ENCODE assay signal across 8 cellular contexts in the genomic region with DNA sequence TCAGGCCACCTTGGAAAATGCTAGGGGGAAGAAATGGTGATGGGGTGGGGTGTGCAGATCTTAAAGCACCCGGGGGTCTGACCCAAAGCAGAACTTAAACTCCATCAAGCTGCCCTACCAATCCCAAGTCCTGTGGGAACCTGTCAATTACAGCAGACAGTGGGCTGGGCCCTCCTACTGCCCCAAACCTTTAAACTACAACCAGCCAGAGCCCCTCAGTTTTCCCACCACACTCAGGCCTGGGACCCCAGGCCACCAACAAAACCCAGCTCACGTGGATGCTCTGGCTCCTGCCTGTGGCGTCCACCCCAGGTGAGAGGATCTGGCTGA. TPM values are rescaled to one million over a fixed set of nuclear protein-coding genes. Genes with fewer than 3 reads are reported as not detected.
DNase-seq lines count a peak whose midpoint lies in the region; FAIRE-seq and TF ChIP-seq lines count a peak whose summit lies in the region.

No MANE protein-coding gene starts in this region.

- dilution Hi-C loops in mammary epithelial cell (cut with HindIII; ENCODE audit: low sequenced_read_pairs) = no loop called here

- peak overlapping the region; percentile 85 for H3K4me3 Mint-ChIP-seq in type B pancreatic cell

- CTCF ChIA-PET in mammary epithelial cell (lab: Charles Lee; ENCODE audit: low non-redundant PET) = no interaction called here

- H3K9me3 ChIP-seq in cardiac muscle cell (ENCODE audit: low read depth) (no peaks in the 10 kb centered on the region), mammary epithelial cell (replicated peaks; ENCODE audit: insufficient read depth, low read length) (no peaks in the 10 kb centered on the region), muscle layer of colon (ENCODE audit: low read length) (no peaks in the 10 kb centered on the region)

- H3K27ac Mint-ChIP-seq in type B pancreatic cell = peak overlapping the region; percentile 88

- 39% methylated on average over 2 of the region's 3 CpGs for WGBS in mammary epithelial cell (ENCODE audit: low coverage, missing lambda C conversion rate)

- no peaks in the 10 kb centered on the region for H4K20me1 ChIP-seq in mammary epithelial cell (ENCODE audit: insufficient read depth, low read length)

- DNase-seq in cardiac muscle cell (ENCODE audit: low read depth in 1 of 2, low spot score in 1 of 2) (no peak), cardiac septum (ENCODE audit: low spot score) (no peak), mammary epithelial cell (no peak), type B pancreatic cell (ENCODE audit: extremely low spot score, unreplicated experiment) (no peak), NCI-H748 (lab: John Stamatoyannopoulos, UW; ENCODE audit: unreplicated experiment) (no peak), GM19239 (ENCODE audit: insufficient read length, low spot score) (no peak), NCI-H1417 treated with DMSO at 0.1 percent for 48 hours (lab: John Stamatoyannopoulos, UW) (no peak)

- H3K27me3 ChIP-seq in cardiac muscle cell (no peaks in the 10 kb centered on the region), mammary epithelial cell (ENCODE audit: insufficient read depth, low read length) (no peaks in the 10 kb centered on the region), muscle layer of colon (ENCODE audit: control insufficient read depth in 1 of 2, insufficient read depth in 2 of 2, low read length in 2 of 2) (no peaks in the 10 kb centered on the region)

- no TSS peak for BruUV-seq in mammary epithelial cell (replicated peaks; lab: Mats Ljungman, UMichigan)

- peak overlapping the region; percentile 79 for H3K27ac ChIP-seq in cardiac muscle cell
- peak overlapping the region; percentile 95 for H3K27ac ChIP-seq in mammary epithelial cell (ENCODE audit: insufficient read depth, low read depth, low read length)
- peak overlapping the region; percentile 32 for H3K27ac ChIP-seq in muscle layer of colon (ENCODE audit: low read depth, low read length)

- no peak overlapping the region for H3K4me3 ChIP-seq in cardiac muscle cell
- peak overlapping the region; percentile 37 to 60 (median 58) for H3K4me3 ChIP-seq in mammary epithelial cell (replicated peaks in 1 of 3; ENCODE audit: insufficient read depth in 1 of 3, low read depth in 2 of 3, low read length in 3 of 3)
- H3K4me3 ChIP-seq in muscle layer of colon (ENCODE audit: low read depth in 1 of 2, low read length in 2 of 2) = no peak overlapping the region

- H2AFZ ChIP-seq in mammary epithelial cell (ENCODE audit: low read depth, low read length) = no peak overlapping the region

- H3K36me3 ChIP-seq in cardiac muscle cell (no peaks in the 10 kb centered on the region), mammary epithelial cell (ENCODE audit: insufficient read depth, low read length) (peaks cover 6% of the 10 kb centered on the region), muscle layer of colon (ENCODE audit: insufficient read depth, low read length) (no peaks in the 10 kb centered on the region)

- peak overlapping the region; percentile 99 for H3K4me2 ChIP-seq in mammary epithelial cell (ENCODE audit: insufficient read depth, low read depth, low read length)

- peaks cover 29% of the 10 kb centered on the region for H3K4me1 ChIP-seq in cardiac muscle cell (ENCODE audit: low read depth)
- H3K4me1 ChIP-seq in mammary epithelial cell (ENCODE audit: insufficient read depth, low read length) = peaks cover 47% of the 10 kb centered on the region
- peaks cover 29% of the 10 kb centered on the region for H3K4me1 ChIP-seq in muscle layer of colon (ENCODE audit: insufficient read depth, low read length)

- no peak for FAIRE-seq in GM19239 (lab: Jason Lieb, UNC)

- no peaks in the 10 kb centered on the region for H3K27me3 Mint-ChIP-seq in type B pancreatic cell

- peaks cover 29% of the 10 kb centered on the region for H3K4me1 Mint-ChIP-seq in type B pancreatic cell (ENCODE audit: unreplicated experiment)

- H3K9me3 Mint-ChIP-seq in type B pancreatic cell = no peaks in the 10 kb centered on the region

- no peak for TF ChIP-seq CTCF in cardiac muscle cell (IDR thresholded peaks at IDR 0.05; ENCODE audit: low read depth, low read length)
- no peak for TF ChIP-seq CTCF in mammary epithelial cell (conservative IDR thresholded peaks at IDR 0.05 in 1 of 2, IDR thresholded peaks at IDR 0.05 in 1 of 2; ENCODE audit: extremely low read depth in 1 of 2, insufficient read depth in 1 of 2, low read depth in 1 of 2, low read length in 2 of 2)
- TF ChIP-seq CTCF in type B pancreatic cell (conservative IDR thresholded peaks at IDR 0.05) = no peak

- peaks cover 51% of the 10 kb centered on the region for H3K79me2 ChIP-seq in mammary epithelial cell (ENCODE audit: insufficient read depth, low read length)

- in situ Hi-C loops in mammary epithelial cell (cut with MboI; ENCODE audit: low sequenced_read_pairs in 2 of 2) = no loop called here

- no peaks in the 10 kb centered on the region for H3K36me3 Mint-ChIP-seq in type B pancreatic cell

- intact Hi-C loops in cardiac septum (cut with DNase I) (no loop called here), mammary epithelial cell (cut with micrococcal nuclease) (loop anchor here (5.0 kb wide), 1 partner anchor 405 kb away; no protein-coding TSS in a partner anchor)

- H3K9ac ChIP-seq in mammary epithelial cell (ENCODE audit: insufficient read depth, low read length) (peak overlapping the region; percentile 74), muscle layer of colon (ENCODE audit: low read length) (no peak overlapping the region)

RNA-seq across cellular contexts. Expression of a gene that starts 2.7 kb away (rescaled TPM):
- total RNA-seq in cardiac muscle cell (326 and 564 TPM in 2 replicates), cardiac septum (317 TPM), mammary epithelial cell (100 to 1,000 TPM in 1 of 2 donors, 10 to 100 TPM in 1; 62.3 to 102 TPM), type B pancreatic cell (ENCODE audit: low replicate concordance) (46.6 and 49.1 TPM in 2 replicates)
- polyA plus RNA-seq in cardiac muscle cell (186 and 218 TPM in 2 replicates), mammary epithelial cell (17.8 TPM)
- polyA minus RNA-seq in mammary epithelial cell = 131 TPM

Comparison
In these comparisons a context has a peak if more than half of its experiments do, and no peak if none do; other contexts are left out.
1. H3K27ac ChIP-seq: peak in every context shown above with its lines; median percentile 95 in mammary epithelial cell; 79 in cardiac muscle cell; 32 in muscle layer of colon.
2. H3K4me3 ChIP-seq: peak in mammary epithelial cell (3 of 3); none in cardiac muscle cell (single experiment) and muscle layer of colon (0 of 2).